Comparison of ENCODE assay signal across 10 cellular contexts in genomic region chr20:32828029-32828666, GRCh38. TPM values are rescaled to one million over a fixed set of nuclear protein-coding genes. Genes with fewer than 3 reads are reported as not detected.
DNase-seq lines count a peak whose midpoint lies in the region; ATAC-seq and TF ChIP-seq lines count a peak whose summit lies in the region.
"Had no signal": no experiment of that assay in that cellular context is flagged by ENCODE, and none has a peak within 500 bp of the region (broad histone marks: within the 10 kb centered on the region; RNA-seq: fewer than 3 reads in every experiment).

No MANE protein-coding gene starts in this region.

- H4K20me1 ChIP-seq in osteoblast (ENCODE audit: insufficient read depth, low read length) = peaks cover 49% of the 10 kb centered on the region

- peak overlapping the region; percentile 62 for H3K9ac ChIP-seq in endocrine pancreas (ENCODE audit: control insufficient read depth, insufficient read depth, low read length)

- H3K4me2 ChIP-seq in osteoblast (ENCODE audit: insufficient read depth, low read length) = no peak overlapping the region

- H3K4me1 ChIP-seq in endocrine pancreas (ENCODE audit: control insufficient read depth, insufficient read depth, low read length) (peaks cover 18% of the 10 kb centered on the region), osteoblast (ENCODE audit: insufficient read depth, low read length) (peaks cover 40% of the 10 kb centered on the region)
- H3K4me1 ChIP-seq in effector memory CD4-positive, alpha-beta T cell (ENCODE audit: control insufficient read depth, insufficient read depth, low read length, poor library complexity, severe bottlenecking) = peaks cover 20% of the 10 kb centered on the region

- no peaks in the 10 kb centered on the region for H3K27me3 ChIP-seq in endocrine pancreas (ENCODE audit: control insufficient read depth, insufficient read depth, low read length)
- no peaks in the 10 kb centered on the region for H3K27me3 ChIP-seq in osteoblast (ENCODE audit: insufficient read depth, low read length)
- H3K27me3 ChIP-seq in effector memory CD4-positive, alpha-beta T cell (replicated peaks; ENCODE audit: control insufficient read depth, insufficient read depth, low read length, poor library complexity, severe bottlenecking) = no peaks in the 10 kb centered on the region
- H3K27me3 ChIP-seq: ovary had no signal

- TF ChIP-seq CTCF in osteoblast (IDR thresholded peaks at IDR 0.05; ENCODE audit: extremely low read depth, low read depth, low read length) = no peak
- no peak for TF ChIP-seq CTCF in omental fat pad (IDR thresholded peaks at IDR 0.05)

- no peak overlapping the region for H2AFZ ChIP-seq in osteoblast (ENCODE audit: low read length)

- no peaks in the 10 kb centered on the region for H3K36me3 ChIP-seq in endocrine pancreas (ENCODE audit: control insufficient read depth, insufficient read depth, low read length)
- H3K36me3 ChIP-seq in osteoblast (ENCODE audit: insufficient read depth, low read length) = peaks cover 32% of the 10 kb centered on the region
- H3K36me3 ChIP-seq in effector memory CD4-positive, alpha-beta T cell (ENCODE audit: control insufficient read depth, insufficient read depth, low read length) = peaks cover 23% of the 10 kb centered on the region
- H3K36me3 ChIP-seq: ovary had no signal

- peak overlapping the region; percentile 77 for H3K27ac ChIP-seq in osteoblast (ENCODE audit: low read depth, low read length)
- H3K27ac ChIP-seq in effector memory CD4-positive, alpha-beta T cell (ENCODE audit: insufficient read depth, low read length, poor library complexity, severe bottlenecking) = no peak overlapping the region
- H3K27ac ChIP-seq: ovary had no signal

- DNase-seq in DMS79 treated with DMSO at 0.1 percent for 48 hours (lab: John Stamatoyannopoulos, UW) (peak; percentile 69), NCI-H1092 treated with DMSO at 0.1 percent for 48 hours (lab: John Stamatoyannopoulos, UW) (peak; percentile 40), osteoblast (ENCODE audit: insufficient read length, low spot score, missing footprints) (peak; percentile 9), NCI-H524 (lab: John Stamatoyannopoulos, UW) (no peak), omental fat pad (ENCODE audit: low spot score) (no peak), H4 (ENCODE audit: low spot score) (no peak)
- DNase-seq in effector memory CD4-positive, alpha-beta T cell = no peak
- DNase-seq: GOT3, ovary had no signal

- no peak for ATAC-seq in omental fat pad (ENCODE audit: low FRiP score)

- H3K9me3 ChIP-seq in endocrine pancreas (ENCODE audit: control insufficient read depth, low read length) = no peaks in the 10 kb centered on the region
- no peaks in the 10 kb centered on the region for H3K9me3 ChIP-seq in osteoblast (ENCODE audit: low read depth, low read length)
- H3K9me3 ChIP-seq in effector memory CD4-positive, alpha-beta T cell (ENCODE audit: control insufficient read depth, low read length) = no peaks in the 10 kb centered on the region
- H3K9me3 ChIP-seq: ovary had no signal

- H3K4me3 ChIP-seq in endocrine pancreas (ENCODE audit: control insufficient read depth, insufficient read depth, low read length) = no peak overlapping the region
- no peak overlapping the region for H3K4me3 ChIP-seq in osteoblast (ENCODE audit: insufficient read depth, low read length)
- H3K4me3 ChIP-seq in effector memory CD4-positive, alpha-beta T cell (ENCODE audit: insufficient read depth, low read depth, low read length, poor library complexity, severe bottlenecking) = no peak overlapping the region
- H3K4me3 ChIP-seq: ovary had no signal

- H3K79me2 ChIP-seq in osteoblast (ENCODE audit: insufficient read depth, low read length) = peaks cover 94% of the 10 kb centered on the region

RNA-seq across cellular contexts. Expression of gene MAPRE1, which starts 8.4 kb away (rescaled TPM):
- total RNA-seq in osteoblast (74.8 and 80.3 TPM in 2 replicates), omental fat pad (100 to 1,000 TPM in 1 of 4 donors, 10 to 100 TPM in 3; 77.1 to 113 (median 89.5) TPM)
- 112 and 119 TPM in 2 replicates for total RNA-seq in H4 (2014; rRNA removed; shearing (Covaris generic))

RNA-seq across cellular contexts. Expression of gene EFCAB8, which starts 30.6 kb away (rescaled TPM):
- total RNA-seq in osteoblast (1.4 TPM in 1 of 2 replicates, not detected in the other), omental fat pad (under 1 TPM in 1 of 4 donors, not detected in 3; 0.24 TPM)
- total RNA-seq in H4 (2014; rRNA removed; shearing (Covaris generic)) = 0.04 TPM in 1 of 2 replicates, not detected in the other

Comparison
In these comparisons a context has a peak if more than half of its experiments do, and no peak if none do; other contexts are left out.
1. DNase-seq: peak in DMS79 treated with DMSO at 0.1 percent for 48 hours (single experiment), NCI-H1092 treated with DMSO at 0.1 percent for 48 hours (single experiment) and osteoblast (single experiment); none in NCI-H524 (0 of 2), omental fat pad (single experiment), H4 (single experiment) and effector memory CD4-positive, alpha-beta T cell (0 of 3).